ENCODE assay signal across 10 cellular contexts in genomic region chr5:133048993-133049725, GRCh38. TPM values are rescaled to one million over a fixed set of nuclear protein-coding genes. Genes with fewer than 3 reads are reported as not detected.
DNase-seq lines count a peak whose midpoint lies in the region; ATAC-seq and TF ChIP-seq lines count a peak whose summit lies in the region.
"Had no signal": no experiment of that assay in that cellular context is flagged by ENCODE, and none has a peak within 500 bp of the region (broad histone marks: within the 10 kb centered on the region; RNA-seq: fewer than 3 reads in every experiment).

No MANE protein-coding gene starts in this region.

- H3K4me3 Mint-ChIP-seq in activated naive CD8-positive, alpha-beta T cell treated with anti-CD3 and anti-CD28 coated beads, Interleukin-2, amount 50 U/mL, for 24 hours: no peak overlapping the region

- peaks cover 9% of the 10 kb centered on the region for H3K36me3 Mint-ChIP-seq in activated naive CD8-positive, alpha-beta T cell treated with anti-CD3 and anti-CD28 coated beads, Interleukin-2, amount 50 U/mL, for 24 hours (ENCODE audit: low read depth)

- DNase-seq in HCEC 1CT: peak; percentile 28
- no peak for DNase-seq in activated naive CD8-positive, alpha-beta T cell treated with anti-CD3 and anti-CD28 coated beads, Interleukin-2, amount 50 U/mL, for 24 hours
- no peak for DNase-seq in KBM-7
- no peak for DNase-seq in RKO (ENCODE audit: low spot score)
- DNase-seq: SW 1271 had no signal

- in situ Hi-C loops in KBM-7 (cut with MboI; ENCODE audit: low pct_unique_long_range_greater_than_20kb, low sequenced_read_pairs): no loop called here

- H3K36me3 ChIP-seq in liver (ENCODE audit: control insufficient read depth in 4 of 4, insufficient read depth in 3 of 4, low read depth in 1 of 4, low read length in 3 of 4): no peaks in the 10 kb centered on the region

- WGBS in liver: 35% methylated on average over 6 of the region's 6 CpGs

- peak overlapping the region; percentile 97 for H3K27ac ChIP-seq in 22Rv1
- H3K27ac ChIP-seq in liver (ENCODE audit: low read depth in 1 of 2, low read length in 2 of 2): peak overlapping the region; percentile 72
- H3K27ac ChIP-seq: KMS-11 had no signal

- H3K4me1 ChIP-seq in liver (ENCODE audit: control insufficient read depth in 4 of 4, insufficient read depth in 4 of 4, low read length in 3 of 4): peaks cover 6 to 29% (median 20%) of the 10 kb centered on the region in 4 donors

- H3K27ac Mint-ChIP-seq in activated naive CD8-positive, alpha-beta T cell treated with anti-CD3 and anti-CD28 coated beads, Interleukin-2, amount 50 U/mL, for 24 hours: peak overlapping the region; percentile 50

- H3K9ac ChIP-seq in liver (ENCODE audit: low read depth in 1 of 2, low read length in 2 of 2): peak overlapping the region; percentile 43 to 64
- H3K9ac ChIP-seq: KMS-11 had no signal

- H3K27me3 Mint-ChIP-seq in activated naive CD8-positive, alpha-beta T cell treated with anti-CD3 and anti-CD28 coated beads, Interleukin-2, amount 50 U/mL, for 24 hours: no peaks in the 10 kb centered on the region

- no peaks in the 10 kb centered on the region for H3K27me3 ChIP-seq in liver (ENCODE audit: control insufficient read depth in 4 of 4, insufficient read depth in 4 of 4, low read length in 3 of 4)

- TF ChIP-seq RAD21 in liver (IDR thresholded peaks at IDR 0.05): no peak

- peaks cover 27% of the 10 kb centered on the region for H3K4me1 Mint-ChIP-seq in activated naive CD8-positive, alpha-beta T cell treated with anti-CD3 and anti-CD28 coated beads, Interleukin-2, amount 50 U/mL, for 24 hours

- no peak overlapping the region for H3K4me3 ChIP-seq in liver (ENCODE audit: low read depth in 1 of 3, low read length in 3 of 3)

- no peak for ATAC-seq in activated naive CD8-positive, alpha-beta T cell treated with anti-CD3 and anti-CD28 coated beads, Interleukin-2, amount 50 U/mL, for 24 hours
- ATAC-seq in HG03159 (IDR thresholded peaks at IDR 0.05; ENCODE audit: unreplicated experiment) (no peak), HG02588 (IDR thresholded peaks at IDR 0.05; ENCODE audit: unreplicated experiment) (no peak)

- TF ChIP-seq CTCF in 22Rv1 (IDR thresholded peaks at IDR 0.05) (no peak), liver (IDR thresholded peaks at IDR 0.05; ENCODE audit: low read depth, low read length, missing input control) (no peak)

- H3K9me3 Mint-ChIP-seq in activated naive CD8-positive, alpha-beta T cell treated with anti-CD3 and anti-CD28 coated beads, Interleukin-2, amount 50 U/mL, for 24 hours: no peaks in the 10 kb centered on the region

- H3K9me3 ChIP-seq in liver (ENCODE audit: control insufficient read depth in 4 of 4, low read length in 3 of 4): no peaks in the 10 kb centered on the region

TF ChIP-seq in liver, 16 proteins besides CTCF, POLR2A, EP300 and RAD21:
- TF ChIP-seq GABPA (IDR thresholded peaks at IDR 0.05 in 1 of 2, conservative IDR thresholded peaks at IDR 0.05 in 1 of 2) (no peak), YY1 (IDR thresholded peaks at IDR 0.05) (no peak), MAX (IDR thresholded peaks at IDR 0.05) (no peak), SP1 (IDR thresholded peaks at IDR 0.05) (no peak), NR2F2 (IDR thresholded peaks at IDR 0.05) (no peak), ATF3 (IDR thresholded peaks at IDR 0.05) (no peak), RXRA (IDR thresholded peaks at IDR 0.05) (no peak), REST (IDR thresholded peaks at IDR 0.05) (no peak), JUND (IDR thresholded peaks at IDR 0.05) (no peak)
TF ChIP-seq in liver: peak in this region for 0.

RNA-seq across cellular contexts. Expression of gene HSPA4, which starts 2.7 kb away (rescaled TPM):
- 10 to 100 TPM; 34.4 to 39.7 TPM for total RNA-seq in liver
- polyA plus RNA-seq in liver: 10 to 100 TPM; 22.1 to 29.5 TPM

RNA-seq across cellular contexts. Expression of gene ZCCHC10, which starts 22.8 kb away (rescaled TPM):
- 1 to 10 TPM; 5.1 to 8.5 TPM for total RNA-seq in liver
- 10 to 100 TPM; 11.1 to 24.2 TPM for polyA plus RNA-seq in liver
